1 cellular context compared by ENCODE assay signal in the genomic region with DNA sequence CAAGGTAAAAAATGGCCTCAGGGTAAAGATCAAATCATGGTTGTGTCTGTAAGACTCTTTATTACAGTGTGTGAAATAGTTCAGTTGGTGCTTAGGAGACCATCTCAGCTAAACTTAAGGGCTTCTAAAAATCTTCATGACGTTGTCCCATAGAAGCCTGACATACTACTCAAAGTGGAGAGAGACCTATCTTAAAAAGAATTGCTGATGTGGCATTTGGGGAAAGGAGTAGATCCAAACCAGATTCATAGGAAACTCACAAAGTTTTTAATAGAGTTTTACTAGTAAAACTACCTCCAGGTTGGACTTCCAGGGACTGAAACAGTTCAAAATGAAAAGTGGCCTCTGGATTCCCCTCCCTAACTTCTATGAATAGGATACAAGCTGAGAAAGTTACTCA.
TF ChIP-seq lines count a peak whose summit lies in the region.

No MANE protein-coding gene starts in this region.

TF ChIP-seq in A549, 52 proteins besides CTCF, POLR2A, EP300 and RAD21 (continued from another document):
- TF ChIP-seq, protein P1, sequence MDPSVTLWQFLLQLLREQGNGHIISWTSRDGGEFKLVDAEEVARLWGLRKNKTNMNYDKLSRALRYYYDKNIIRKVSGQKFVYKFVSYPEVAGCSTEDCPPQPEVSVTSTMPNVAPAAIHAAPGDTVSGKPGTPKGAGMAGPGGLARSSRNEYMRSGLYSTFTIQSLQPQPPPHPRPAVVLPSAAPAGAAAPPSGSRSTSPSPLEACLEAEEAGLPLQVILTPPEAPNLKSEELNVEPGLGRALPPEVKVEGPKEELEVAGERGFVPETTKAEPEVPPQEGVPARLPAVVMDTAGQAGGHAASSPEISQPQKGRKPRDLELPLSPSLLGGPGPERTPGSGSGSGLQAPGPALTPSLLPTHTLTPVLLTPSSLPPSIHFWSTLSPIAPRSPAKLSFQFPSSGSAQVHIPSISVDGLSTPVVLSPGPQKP (IDR thresholded peaks at IDR 0.05; ENCODE audit: low read depth, low read length): no peak
